Comparison of ENCODE assay signal across 1 cellular context in the genomic region with DNA sequence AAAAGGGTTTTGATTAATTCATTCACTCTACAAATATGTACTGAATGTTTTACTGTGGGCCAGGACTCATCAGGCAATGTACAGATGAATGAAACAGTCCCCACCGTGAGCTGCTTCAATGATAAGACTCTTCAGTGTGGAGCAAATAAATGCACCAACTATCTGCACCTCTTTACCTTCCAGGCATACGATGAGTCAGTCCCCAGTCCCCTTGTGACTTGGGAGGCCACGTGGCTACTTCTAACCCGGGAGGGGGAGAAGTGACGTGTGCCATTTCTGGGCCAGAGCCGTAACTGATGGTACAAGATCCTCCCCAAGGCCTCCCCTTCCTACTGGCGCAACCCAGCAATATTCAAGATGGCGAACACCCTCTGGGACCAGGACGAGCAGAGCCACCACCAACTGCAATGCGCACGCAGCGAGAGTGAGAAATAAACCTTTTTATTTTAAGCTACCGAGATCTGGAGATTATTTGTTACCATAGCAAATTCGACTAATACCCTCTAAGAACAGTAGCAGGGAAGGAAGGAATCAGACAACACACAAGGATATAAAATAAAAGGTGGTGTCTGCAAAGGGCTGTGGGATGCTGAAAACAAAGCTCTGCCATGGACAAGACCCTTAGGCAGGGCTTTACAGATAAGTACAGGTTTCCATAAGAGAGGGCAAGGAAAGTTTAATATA.
A peak's percentile ranks its signal among the peaks of the same experiment; 100 is the strongest.
TF ChIP-seq lines count a peak whose summit lies in the region.

No MANE protein-coding gene starts in this region.

TF ChIP-seq in K562, 482 proteins besides CTCF, POLR2A, EP300 and RAD21 (continued from another document and continues in another):
- TF ChIP-seq, protein P1, sequence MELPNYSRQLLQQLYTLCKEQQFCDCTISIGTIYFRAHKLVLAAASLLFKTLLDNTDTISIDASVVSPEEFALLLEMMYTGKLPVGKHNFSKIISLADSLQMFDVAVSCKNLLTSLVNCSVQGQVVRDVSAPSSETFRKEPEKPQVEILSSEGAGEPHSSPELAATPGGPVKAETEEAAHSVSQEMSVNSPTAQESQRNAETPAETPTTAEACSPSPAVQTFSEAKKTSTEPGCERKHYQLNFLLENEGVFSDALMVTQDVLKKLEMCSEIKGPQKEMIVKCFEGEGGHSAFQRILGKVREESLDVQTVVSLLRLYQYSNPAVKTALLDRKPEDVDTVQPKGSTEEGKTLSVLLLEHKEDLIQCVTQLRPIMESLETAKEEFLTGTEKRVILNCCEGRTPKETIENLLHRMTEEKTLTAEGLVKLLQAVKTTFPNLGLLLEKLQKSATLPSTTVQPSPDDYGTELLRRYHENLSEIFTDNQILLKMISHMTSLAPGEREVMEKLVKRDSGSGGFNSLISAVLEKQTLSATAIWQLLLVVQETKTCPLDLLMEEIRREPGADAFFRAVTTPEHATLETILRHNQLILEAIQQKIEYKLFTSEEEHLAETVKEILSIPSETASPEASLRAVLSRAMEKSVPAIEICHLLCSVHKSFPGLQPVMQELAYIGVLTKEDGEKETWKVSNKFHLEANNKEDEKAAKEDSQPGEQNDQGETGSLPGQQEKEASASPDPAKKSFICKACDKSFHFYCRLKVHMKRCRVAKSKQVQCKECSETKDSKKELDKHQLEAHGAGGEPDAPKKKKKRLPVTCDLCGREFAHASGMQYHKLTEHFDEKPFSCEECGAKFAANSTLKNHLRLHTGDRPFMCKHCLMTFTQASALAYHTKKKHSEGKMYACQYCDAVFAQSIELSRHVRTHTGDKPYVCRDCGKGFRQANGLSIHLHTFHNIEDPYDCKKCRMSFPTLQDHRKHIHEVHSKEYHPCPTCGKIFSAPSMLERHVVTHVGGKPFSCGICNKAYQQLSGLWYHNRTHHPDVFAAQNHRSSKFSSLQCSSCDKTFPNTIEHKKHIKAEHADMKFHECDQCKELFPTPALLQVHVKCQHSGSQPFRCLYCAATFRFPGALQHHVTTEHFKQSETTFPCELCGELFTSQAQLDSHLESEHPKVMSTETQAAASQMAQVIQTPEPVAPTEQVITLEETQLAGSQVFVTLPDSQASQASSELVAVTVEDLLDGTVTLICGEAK (IDR thresholded peaks at IDR 0.05) = peak; percentile 69; the same call in 1 of the 2 replicates
- TF ChIP-seq, protein P1 (CRISPR knock-in tag; IDR thresholded peaks at IDR 0.05) = no peak
- TF ChIP-seq ETV5 (CRISPR knock-in tag; IDR thresholded peaks at IDR 0.05; ENCODE audit: low read depth) (peak; percentile 31; the same call in 1 of the 2 replicates), MXI1 (IDR thresholded peaks at IDR 0.05; ENCODE audit: low read depth, low read length) (peak; percentile 72; the same call in 1 of the 2 replicates), FOXJ2 (tag; IDR thresholded peaks at IDR 0.05) (peak; percentile 86), ZFX (CRISPR knock-in tag; IDR thresholded peaks at IDR 0.05) (peak; percentile 85), ZNF24 (IDR thresholded peaks at IDR 0.05) (0 out of 2 replicates have a peak, but pooled peaks have one; percentile 39), CBX3 (IDR thresholded peaks at IDR 0.05; ENCODE audit: borderline replicate concordance in 1 of 2, low read length in 2 of 2) (peak in 1 of 2 experiments; percentile 58; a peak in 1 of 3 replicates), ZNF41 (CRISPR knock-in tag; conservative IDR thresholded peaks at IDR 0.05) (no peak), ZNF318 (IDR thresholded peaks at IDR 0.05; ENCODE audit: borderline replicate concordance in 1 of 2, low read depth in 1 of 2) (0 out of 4 replicates have a peak, but pooled peaks of 1 of the 2 experiments have one; percentile 44), SMAD4 (CRISPR knock-in tag; conservative IDR thresholded peaks at IDR 0.05) (peak; percentile 55; the same call in 1 of the 2 replicates), STAT5B (CRISPR knock-in tag; IDR thresholded peaks at IDR 0.05) (no peak), PHF20 (IDR thresholded peaks at IDR 0.05; ENCODE audit: partially characterized antibody) (peak; percentile 81), MAFK (IDR thresholded peaks at IDR 0.05; ENCODE audit: low read length) (peak; percentile 64; the same call in 1 of the 2 replicates), HEY1 (CRISPR knock-in tag; IDR thresholded peaks at IDR 0.05; ENCODE audit: borderline replicate concordance) (0 out of 2 replicates have a peak, but pooled peaks have one; percentile 60), NRF1 (conservative IDR thresholded peaks at IDR 0.05 in 1 of 2, IDR thresholded peaks at IDR 0.05 in 1 of 2) (peak; percentile 80 to 84), ZNF449 (CRISPR knock-in tag; IDR thresholded peaks at IDR 0.05) (0 out of 2 replicates have a peak, but pooled peaks have one; percentile 53), CREM (IDR thresholded peaks at IDR 0.05; ENCODE audit: low read depth) (peak; percentile 95), ZNF121 (CRISPR knock-in tag; conservative IDR thresholded peaks at IDR 0.05) (no peak), HDAC2 (IDR thresholded peaks at IDR 0.05) (peak; percentile 56; the same call in 1 of the 2 replicates), TAL1 (IDR thresholded peaks at IDR 0.05) (no peak; the same call in 1 of the 2 replicates), NFE2 (IDR thresholded peaks at IDR 0.05; ENCODE audit: low read depth) (peak; percentile 66), CEBPG (CRISPR knock-in tag; IDR thresholded peaks at IDR 0.05) (peak; percentile 87), CEBPG (tag; conservative IDR thresholded peaks at IDR 0.05 in 1 of 2, IDR thresholded peaks at IDR 0.05 in 1 of 2) (peak; percentile 70 to 90), NFIC (IDR thresholded peaks at IDR 0.05) (no peak), MTA3 (IDR thresholded peaks at IDR 0.05; ENCODE audit: borderline replicate concordance) (peak; percentile 90), POLR2G (IDR thresholded peaks at IDR 0.05; ENCODE audit: low read depth, low read length) (peak; percentile 76)
- TF ChIP-seq, protein P2, sequence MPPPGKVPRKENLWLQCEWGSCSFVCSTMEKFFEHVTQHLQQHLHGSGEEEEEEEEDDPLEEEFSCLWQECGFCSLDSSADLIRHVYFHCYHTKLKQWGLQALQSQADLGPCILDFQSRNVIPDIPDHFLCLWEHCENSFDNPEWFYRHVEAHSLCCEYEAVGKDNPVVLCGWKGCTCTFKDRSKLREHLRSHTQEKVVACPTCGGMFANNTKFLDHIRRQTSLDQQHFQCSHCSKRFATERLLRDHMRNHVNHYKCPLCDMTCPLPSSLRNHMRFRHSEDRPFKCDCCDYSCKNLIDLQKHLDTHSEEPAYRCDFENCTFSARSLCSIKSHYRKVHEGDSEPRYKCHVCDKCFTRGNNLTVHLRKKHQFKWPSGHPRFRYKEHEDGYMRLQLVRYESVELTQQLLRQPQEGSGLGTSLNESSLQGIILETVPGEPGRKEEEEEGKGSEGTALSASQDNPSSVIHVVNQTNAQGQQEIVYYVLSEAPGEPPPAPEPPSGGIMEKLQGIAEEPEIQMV (tag; conservative IDR thresholded peaks at IDR 0.05; ENCODE audit: low read depth) = 0 out of 2 replicates have a peak, but pooled peaks have one; percentile 45
- TF ChIP-seq, protein P3, sequence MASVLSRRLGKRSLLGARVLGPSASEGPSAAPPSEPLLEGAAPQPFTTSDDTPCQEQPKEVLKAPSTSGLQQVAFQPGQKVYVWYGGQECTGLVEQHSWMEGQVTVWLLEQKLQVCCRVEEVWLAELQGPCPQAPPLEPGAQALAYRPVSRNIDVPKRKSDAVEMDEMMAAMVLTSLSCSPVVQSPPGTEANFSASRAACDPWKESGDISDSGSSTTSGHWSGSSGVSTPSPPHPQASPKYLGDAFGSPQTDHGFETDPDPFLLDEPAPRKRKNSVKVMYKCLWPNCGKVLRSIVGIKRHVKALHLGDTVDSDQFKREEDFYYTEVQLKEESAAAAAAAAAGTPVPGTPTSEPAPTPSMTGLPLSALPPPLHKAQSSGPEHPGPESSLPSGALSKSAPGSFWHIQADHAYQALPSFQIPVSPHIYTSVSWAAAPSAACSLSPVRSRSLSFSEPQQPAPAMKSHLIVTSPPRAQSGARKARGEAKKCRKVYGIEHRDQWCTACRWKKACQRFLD (CRISPR knock-in tag; IDR thresholded peaks at IDR 0.05) = peak; percentile 41; the same call in 1 of the 2 replicates
